8 cellular contexts compared by ENCODE assay signal in genomic region chr19:4060621-4061177, GRCh38. TPM values are rescaled to one million over a fixed set of nuclear protein-coding genes. Genes with fewer than 3 reads are reported as not detected.
A peak's percentile ranks its signal among the peaks of the same experiment; 100 is the strongest.
DNase-seq lines count a peak whose midpoint lies in the region; ATAC-seq and TF ChIP-seq lines count a peak whose summit lies in the region.

No MANE protein-coding gene starts in this region.

- peak overlapping the region; percentile 83 for H3K4me3 Mint-ChIP-seq in natural killer cell treated with Interleukin-12 subunit alpha and Interleukin-12 subunit beta and Interleukin-15 and Interleukin-18, amount 100 ng/mL, for 72 hours

- intact Hi-C loops in dorsolateral prefrontal cortex (cut with DNase I): loop anchor here in 1 of 2 donors (5.0 kb wide), 1 partner anchor 43 kb away; no protein-coding TSS in a partner anchor

- TF ChIP-seq CTCF in AG04450 (IDR thresholded peaks at IDR 0.05; ENCODE audit: low read depth, low read length) (no peak), LNCaP clone FGC (IDR thresholded peaks at IDR 0.05; ENCODE audit: control insufficient read depth, extremely low read depth, insufficient read depth) (no peak), dorsolateral prefrontal cortex (IDR thresholded peaks at IDR 0.05 in 54 of 56, conservative IDR thresholded peaks at IDR 0.05 in 2 of 56; ENCODE audit: low read depth in 1 of 56, partially characterized antibody in 56 of 56) (no peak), GM20000 (IDR thresholded peaks at IDR 0.05; ENCODE audit: extremely low read depth, missing control alignments) (no peak)

- H3K27ac Mint-ChIP-seq in natural killer cell treated with Interleukin-12 subunit alpha and Interleukin-12 subunit beta and Interleukin-15 and Interleukin-18, amount 100 ng/mL, for 72 hours: peak overlapping the region; percentile 88 to 89

- DNase-seq in AG04450 (ENCODE audit: low read depth, low spot score) (no peak), LNCaP clone FGC (ENCODE audit: low read depth) (no peak), dorsolateral prefrontal cortex (no peak), GM20000 (ENCODE audit: low spot score) (no peak), retina (no peak), NCI-H2107 treated with DMSO at 0.1 percent for 48 hours (lab: John Stamatoyannopoulos, UW; ENCODE audit: unreplicated experiment) (no peak), DMS 273 (lab: John Stamatoyannopoulos, UW; ENCODE audit: unreplicated experiment) (no peak)
- no peak for DNase-seq in natural killer cell treated with Interleukin-12 subunit alpha and Interleukin-12 subunit beta and Interleukin-15 and Interleukin-18, amount 100 ng/mL, for 72 hours (ENCODE audit: low spot score)

- POLR2A ChIA-PET in AG04450 (lab: Yijun Ruan, JAX): no interaction called here

- H3K36me3 Mint-ChIP-seq in natural killer cell treated with Interleukin-12 subunit alpha and Interleukin-12 subunit beta and Interleukin-15 and Interleukin-18, amount 100 ng/mL, for 72 hours: no peaks in the 10 kb centered on the region

- H3K9me3 ChIP-seq in AG04450 (ENCODE audit: control insufficient read depth, insufficient read depth, low read length): peaks cover 6% of the 10 kb centered on the region; the same call in 1 of the 2 replicates

- H3K27ac ChIP-seq in AG04450 (ENCODE audit: low read depth, low read length) (peak overlapping the region; percentile 1), dorsolateral prefrontal cortex (peak overlapping the region; percentile 84 to 99 (median 97))

- H3K9me3 Mint-ChIP-seq in natural killer cell treated with Interleukin-12 subunit alpha and Interleukin-12 subunit beta and Interleukin-15 and Interleukin-18, amount 100 ng/mL, for 72 hours: no peaks in the 10 kb centered on the region

- no peak overlapping the region for H3K4me3 ChIP-seq in AG04450 (ENCODE audit: low read depth, low read length)
- H3K4me3 ChIP-seq in LNCaP clone FGC (ENCODE audit: low read depth, low read length): peak overlapping the region; percentile 86
- peak overlapping the region in 33 of 59 donors; percentile 4 to 94 (median 35) for H3K4me3 ChIP-seq in dorsolateral prefrontal cortex

- H3K27me3 ChIP-seq in AG04450 (ENCODE audit: control insufficient read depth, insufficient read depth, low read length): no peaks in the 10 kb centered on the region
- no peaks in the 10 kb centered on the region for H3K27me3 ChIP-seq in dorsolateral prefrontal cortex

- CTCF ChIA-PET in AG04450 (lab: Charles Lee): no interaction called here

- peaks cover 20 to 26% of the 10 kb centered on the region in 2 donors for H3K4me1 Mint-ChIP-seq in natural killer cell treated with Interleukin-12 subunit alpha and Interleukin-12 subunit beta and Interleukin-15 and Interleukin-18, amount 100 ng/mL, for 72 hours (ENCODE audit: low read depth in 2 of 2)

- H3K27me3 Mint-ChIP-seq in natural killer cell treated with Interleukin-12 subunit alpha and Interleukin-12 subunit beta and Interleukin-15 and Interleukin-18, amount 100 ng/mL, for 72 hours: no peaks in the 10 kb centered on the region

- no peak for ATAC-seq in natural killer cell treated with Interleukin-12 subunit alpha and Interleukin-12 subunit beta and Interleukin-15 and Interleukin-18, amount 100 ng/mL, for 72 hours

RNA-seq across cellular contexts. Expression of gene ZBTB7A, which starts 6.0 kb away (rescaled TPM):
- polyA plus RNA-seq in AG04450 (2011; rRNA removed): 2.7 and 4.0 TPM in 2 replicates
- polyA minus RNA-seq in AG04450 (2011; rRNA and poly(A)+ RNA removed): 2.2 and 2.7 TPM in 2 replicates
- 100 to 1,000 TPM in 60 of 120 experiments, 10 to 100 TPM in 60; 61.2 to 152 (median 99.8) TPM for total RNA-seq in dorsolateral prefrontal cortex
- 10 to 100 TPM; 63.4 to 70.5 TPM for total RNA-seq in natural killer cell treated with Interleukin-12 subunit alpha and Interleukin-12 subunit beta and Interleukin-15 and Interleukin-18, amount 100 ng/mL, for 72 hours

RNA-seq across cellular contexts. Expression of gene PIAS4, which starts 53.2 kb away (rescaled TPM):
- 9.0 and 12.0 TPM in 2 replicates for polyA plus RNA-seq in AG04450 (2011; rRNA removed)
- 13.6 and 17.2 TPM in 2 replicates for polyA minus RNA-seq in AG04450 (2011; rRNA and poly(A)+ RNA removed)
- total RNA-seq in dorsolateral prefrontal cortex: 10 to 100 TPM; 24.8 to 57.8 (median 38.6) TPM
- total RNA-seq in natural killer cell treated with Interleukin-12 subunit alpha and Interleukin-12 subunit beta and Interleukin-15 and Interleukin-18, amount 100 ng/mL, for 72 hours: 10 to 100 TPM; 39.4 to 58.6 TPM
